In genomic region chr9:95030920-95031662, GRCh38 we compare ENCODE assay signal across 18 cellular contexts.
A peak's percentile ranks its signal among the peaks of the same experiment; 100 is the strongest.
DNase-seq lines count a peak whose midpoint lies in the region; ATAC-seq and TF ChIP-seq lines count a peak whose summit lies in the region.
"Had no signal": no experiment of that assay in that cellular context is flagged by ENCODE, and none has a peak within 500 bp of the region (broad histone marks: within the 10 kb centered on the region; RNA-seq: fewer than 3 reads in every experiment).

No MANE protein-coding gene starts in this region.

- H3K4me1 ChIP-seq in MM.1S (ENCODE audit: low read length) = peaks cover 27% of the 10 kb centered on the region
- H3K4me1 ChIP-seq in thoracic aorta (ENCODE audit: control insufficient read depth in 1 of 2, low read depth in 2 of 2) = peaks cover 59 to 96% of the 10 kb centered on the region in 2 donors

- H3K9ac ChIP-seq in MM.1S (ENCODE audit: low read length) = peak overlapping the region; percentile 46
- H3K9ac ChIP-seq: SK-N-SH had no signal

- peaks cover 14% of the 10 kb centered on the region for H3F3A ChIP-seq in MM.1S (ENCODE audit: insufficient read depth, low read length)

- ATAC-seq in thoracic aorta (ENCODE audit: insufficient number of reproducible peaks, low FRiP score, low read depth) (no peak), GM18511 (IDR thresholded peaks at IDR 0.05; ENCODE audit: unreplicated experiment) (no peak)
- ATAC-seq: CD8-positive, alpha-beta T cell; effector memory CD8-positive, alpha-beta T cell had no signal

- no peaks in the 10 kb centered on the region for H4K20me1 ChIP-seq in MM.1S (ENCODE audit: insufficient read depth, low read length)

- H3K36me3 ChIP-seq in MM.1S (replicated peaks; ENCODE audit: insufficient read depth, low read length) (no peaks in the 10 kb centered on the region), thoracic aorta (no peaks in the 10 kb centered on the region)
- H3K36me3 ChIP-seq: HAP-1, ovary had no signal

- no peaks in the 10 kb centered on the region for H3K9me2 ChIP-seq in MM.1S (replicated peaks; ENCODE audit: insufficient read depth, low read length)
- H3K9me2 ChIP-seq: SK-N-SH had no signal

- no peaks in the 10 kb centered on the region for H3K27me3 ChIP-seq in MM.1S (replicated peaks; ENCODE audit: insufficient read depth, low read length)
- no peaks in the 10 kb centered on the region for H3K27me3 ChIP-seq in thoracic aorta (replicated peaks; ENCODE audit: insufficient read depth)
- H3K27me3 ChIP-seq: ovary had no signal

- DNase-seq in MM.1S = no peak
- peak in 1 of 61 donors; percentile 70 for DNase-seq in caudate nucleus (lab: John Stamatoyannopoulos, UW)
- peak; percentile 18 for DNase-seq in myocyte (ENCODE audit: low read depth)
- no peak for DNase-seq in thoracic aorta (ENCODE audit: low spot score)
- no peak for DNase-seq in AG20443 (ENCODE audit: low spot score)
- DNase-seq in HCEC 1CT = no peak
- DNase-seq: activated B cell treated with CpG ODN at 0.5 μM for 24 hours; activated T-cell treated with anti-CD3 and anti-CD28 coated beads for 4 hours; CD8-positive, alpha-beta T cell; effector memory CD8-positive, alpha-beta T cell; glutamatergic neuron; NCI-H1436 treated with DMSO at 0.1 percent for 48 hours; ovary; SK-N-SH; stimulated activated CD4-positive, alpha-beta T cell treated with anti-CD3 and anti-CD28 coated beads, Interleukin-4, amount 100 ng/mL, for 24 hours; stimulated activated naive CD4-positive, alpha-beta T cell treated with Interleukin-2 at 50 U/mL for 16 hours had no signal

- TF ChIP-seq CTCF in MM.1S (IDR thresholded peaks at IDR 0.05; ENCODE audit: low read length) (no peak), thoracic aorta (IDR thresholded peaks at IDR 0.05) (no peak)

- H2AFZ ChIP-seq in MM.1S (ENCODE audit: low read length) = no peak overlapping the region

- H3K79me2 ChIP-seq in MM.1S (ENCODE audit: low read length) = peaks cover 7% of the 10 kb centered on the region; the same call in 1 of the 2 replicates

- H3K9me3 ChIP-seq in MM.1S (replicated peaks; ENCODE audit: insufficient read depth, low read length) (no peaks in the 10 kb centered on the region), thoracic aorta (no peaks in the 10 kb centered on the region)
- H3K9me3 ChIP-seq: HAP-1, ovary, SK-N-SH had no signal

- H3K4me3 ChIP-seq in MM.1S (ENCODE audit: low read length) (no peak overlapping the region), thoracic aorta (peak overlapping the region; percentile 15)
- H3K4me3 ChIP-seq: HAP-1, ovary had no signal

- peak overlapping the region; percentile 30; the same call in 1 of the 2 replicates for H3K4me2 ChIP-seq in MM.1S (ENCODE audit: low read depth, low read length)
- H3K4me2 ChIP-seq: SK-N-SH had no signal

- H3K27ac ChIP-seq in MM.1S (ENCODE audit: low read length) (peak overlapping the region; percentile 77), caudate nucleus (ENCODE audit: low read depth, low read length) (peak overlapping the region; percentile 90), thoracic aorta (peak overlapping the region; percentile 74 to 97)
- H3K27ac ChIP-seq: ovary had no signal
